ENCODE assay signal across 1 cellular context in the genomic region with DNA sequence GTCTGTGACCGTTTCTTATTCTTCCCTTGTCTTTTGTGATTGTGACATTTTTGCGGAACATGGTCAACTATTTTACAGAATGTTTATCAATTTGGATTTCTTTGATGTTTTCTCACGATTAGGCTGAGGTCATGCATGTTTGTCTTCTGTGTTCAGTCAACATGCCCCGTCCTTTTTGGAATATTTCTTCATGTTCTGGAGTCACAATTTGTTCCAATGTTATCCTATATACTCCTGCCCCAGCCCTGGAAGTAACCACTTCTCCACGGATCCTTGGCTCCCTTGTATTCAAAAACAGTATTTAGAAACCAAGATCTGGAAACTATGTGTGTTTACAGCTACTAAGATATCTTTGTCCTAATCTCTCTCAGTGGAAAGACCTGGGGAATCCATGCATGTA.
TF ChIP-seq lines count a peak whose summit lies in the region.

No MANE protein-coding gene starts in this region.

TF ChIP-seq in HepG2, 621 proteins besides CTCF, POLR2A, EP300 and RAD21:
- TF ChIP-seq KDM5B (CRISPR knock-in tag; IDR thresholded peaks at IDR 0.05; ENCODE audit: borderline replicate concordance) = no peak
- no peak for TF ChIP-seq SETDB1 (CRISPR knock-in tag; IDR thresholded peaks at IDR 0.05; ENCODE audit: borderline replicate concordance)
- no peak for TF ChIP-seq TGIF2 (CRISPR knock-in tag; IDR thresholded peaks at IDR 0.05)
